20 cellular contexts compared by ENCODE assay signal in the genomic region with DNA sequence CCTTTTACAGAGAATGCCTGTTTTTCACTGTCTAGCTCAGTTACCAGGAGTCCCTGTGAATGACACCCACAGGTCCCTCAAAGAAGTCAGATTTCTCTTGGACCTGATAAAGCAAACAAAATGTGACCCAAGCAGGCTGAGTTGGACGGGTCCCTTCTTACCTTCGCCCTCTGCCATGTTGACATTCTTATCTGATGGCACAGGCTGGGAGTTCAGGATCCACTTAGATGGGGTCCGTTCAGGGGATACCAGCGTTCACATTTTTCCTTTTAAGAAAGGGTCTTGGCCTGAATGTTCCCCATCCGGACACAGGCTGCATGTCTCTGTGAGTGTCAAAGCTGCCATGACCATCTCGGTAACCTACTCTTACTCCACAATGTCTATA.
DNase-seq lines count a peak whose midpoint lies in the region; TF ChIP-seq lines count a peak whose summit lies in the region.
"Had no signal": no experiment of that assay in that cellular context is flagged by ENCODE, and none has a peak within 500 bp of the region (broad histone marks: within the 10 kb centered on the region; RNA-seq: fewer than 3 reads in every experiment).

No MANE protein-coding gene starts in this region.

- no peak overlapping the region for H2AFZ ChIP-seq in ACC112 (ENCODE audit: low read length, unreplicated experiment)
- H2AFZ ChIP-seq in PC-9, result no peak overlapping the region
- H2AFZ ChIP-seq in osteoblast (ENCODE audit: low read length), result no peak overlapping the region

- H3K79me2 ChIP-seq in ACC112 (ENCODE audit: control insufficient read depth, insufficient read depth, low read length, unreplicated experiment) (no peaks in the 10 kb centered on the region), PC-9 (ENCODE audit: low read depth) (peaks cover 37% of the 10 kb centered on the region), osteoblast (ENCODE audit: insufficient read depth, low read length) (no peaks in the 10 kb centered on the region)

- no peak for TF ChIP-seq CTCF in PC-9 (conservative IDR thresholded peaks at IDR 0.05)
- no peak for TF ChIP-seq CTCF in esophagus muscularis mucosa (IDR thresholded peaks at IDR 0.05)
- TF ChIP-seq CTCF in osteoblast (IDR thresholded peaks at IDR 0.05; ENCODE audit: extremely low read depth, low read depth, low read length), result no peak

- no peaks in the 10 kb centered on the region for H3K9me2 ChIP-seq in PC-9 (ENCODE audit: insufficient read depth)

- POLR2A ChIA-PET in PC-9 (lab: Charles Lee; ENCODE audit: unreplicated experiment), result no interaction called here

- no peak for TF ChIP-seq EP300 in esophagus muscularis mucosa (IDR thresholded peaks at IDR 0.05)

- no peaks in the 10 kb centered on the region for H4K20me1 ChIP-seq in PC-9 (ENCODE audit: insufficient read depth)
- no peaks in the 10 kb centered on the region for H4K20me1 ChIP-seq in osteoblast (ENCODE audit: insufficient read depth, low read length)

- TSS peak; percentile 75 for BruUV-seq in PC-9 (replicated peaks; lab: Mats Ljungman, UMichigan)

- DNase-seq in PC-9 (no peak), esophagus muscularis mucosa (ENCODE audit: extremely low spot score) (peak; percentile 50), osteoblast (ENCODE audit: insufficient read length, low spot score, missing footprints) (no peak), dermis blood vessel endothelial cell (no peak), hypothalamus (lab: John Stamatoyannopoulos, UW) (no peak), OCI-M2 (lab: John Stamatoyannopoulos, UW; ENCODE audit: unreplicated experiment) (no peak)
- DNase-seq in activated CD4-positive, alpha-beta T cell treated with anti-CD3 and anti-CD28 coated beads for 1 hour, result no peak
- DNase-seq: activated T-cell treated with anti-CD3 and anti-CD28 coated beads, Interleukin-2, amount 50 U/mL, for 48 hours; CD8-positive, alpha-beta memory T cell; cortex of kidney; glutamatergic neuron; H7; NCI-H1092 treated with DMSO at 0.1 percent for 48 hours; NCI-H2081; NCI-H524 treated with DMSO at 0.1 percent for 48 hours; psoas muscle; stimulated activated CD4-positive, alpha-beta T cell treated with anti-CD3 and anti-CD28 coated beads, Interleukin-12 subunit alpha, Interleukin-12 subunit beta, amount 100 ng/mL, for 4 hours; T-helper 9 cell; tibial artery had no signal

- peaks cover 58% of the 10 kb centered on the region for H3K4me1 ChIP-seq in ACC112 (ENCODE audit: control insufficient read depth, insufficient read depth, low read length, unreplicated experiment)
- peaks cover 70% of the 10 kb centered on the region for H3K4me1 ChIP-seq in PC-9 (replicated peaks; ENCODE audit: insufficient read depth)
- peaks cover 9 to 19% (median 14%) of the 10 kb centered on the region in 4 donors for H3K4me1 ChIP-seq in esophagus muscularis mucosa
- H3K4me1 ChIP-seq in osteoblast (ENCODE audit: insufficient read depth, low read length), result peaks cover 33% of the 10 kb centered on the region

- H3K4me2 ChIP-seq in PC-9 (peak overlapping the region; percentile 72), osteoblast (ENCODE audit: insufficient read depth, low read length) (peak overlapping the region; percentile 76)

- peak overlapping the region; percentile 99 for H3K27ac ChIP-seq in ACC112 (ENCODE audit: low read depth, low read length)
- H3K27ac ChIP-seq in PC-9, result peak overlapping the region; percentile 100
- no peak overlapping the region for H3K27ac ChIP-seq in esophagus muscularis mucosa (replicated peaks in 1 of 4)
- peak overlapping the region; percentile 99 for H3K27ac ChIP-seq in osteoblast (ENCODE audit: low read depth, low read length)

- 74% methylated on average over 6 of the region's 6 CpGs for WGBS in esophagus muscularis mucosa

- peaks cover 60% of the 10 kb centered on the region for H3F3A ChIP-seq in PC-9 (ENCODE audit: insufficient read depth, low read depth)

- H3K27me3 ChIP-seq in ACC112 (ENCODE audit: insufficient read depth, low read length), result no peaks in the 10 kb centered on the region
- no peaks in the 10 kb centered on the region for H3K27me3 ChIP-seq in PC-9 (ENCODE audit: insufficient read depth, low read depth)
- H3K27me3 ChIP-seq in esophagus muscularis mucosa, result no peaks in the 10 kb centered on the region
- H3K27me3 ChIP-seq in osteoblast (ENCODE audit: insufficient read depth, low read length), result no peaks in the 10 kb centered on the region
- H3K27me3 ChIP-seq: tibial artery had no signal

- H3K36me3 ChIP-seq in ACC112 (ENCODE audit: insufficient read depth, low read length) (peaks cover 19% of the 10 kb centered on the region), PC-9 (ENCODE audit: low read depth) (peaks cover 7% of the 10 kb centered on the region; the same call in 1 of the 2 replicates), esophagus muscularis mucosa (no peaks in the 10 kb centered on the region), osteoblast (ENCODE audit: insufficient read depth, low read length) (no peaks in the 10 kb centered on the region)
- H3K36me3 ChIP-seq: tibial artery had no signal

- CTCF ChIA-PET in PC-9 (lab: Charles Lee), result no interaction called here

- no peaks in the 10 kb centered on the region; the same call in 1 of the 2 replicates for H3K9me3 ChIP-seq in PC-9 (ENCODE audit: insufficient read depth, low read depth)
- no peaks in the 10 kb centered on the region for H3K9me3 ChIP-seq in esophagus muscularis mucosa
- H3K9me3 ChIP-seq in osteoblast (ENCODE audit: low read depth, low read length), result no peaks in the 10 kb centered on the region
- H3K9me3 ChIP-seq: psoas muscle, tibial artery had no signal

- TF ChIP-seq POLR2A in esophagus muscularis mucosa (IDR thresholded peaks at IDR 0.05; ENCODE audit: low read depth), result no peak

- H3K4me3 ChIP-seq in ACC112 (ENCODE audit: low read depth, low read length) (peak overlapping the region; percentile 23; the same call in 1 of the 2 replicates), PC-9 (peak overlapping the region; percentile 21; the same call in 1 of the 2 replicates), esophagus muscularis mucosa (no peak overlapping the region), osteoblast (ENCODE audit: insufficient read depth, low read length) (peak overlapping the region; percentile 21)
- H3K4me3 ChIP-seq: psoas muscle, tibial artery had no signal

- intact Hi-C loops in PC-9 (cut with micrococcal nuclease; ENCODE audit: unreplicated experiment) (loop anchor here (2.0 kb wide), 3 partner anchors 283 to 497 kb away; no protein-coding TSS in a partner anchor), esophagus muscularis mucosa (cut with DNase I) (no loop called here)

Comparison
In these comparisons a context has a peak if more than half of its experiments do, and no peak if none do; other contexts are left out.
1. H3K27ac ChIP-seq: peak in ACC112 (single experiment), PC-9 (single experiment) and osteoblast (single experiment); none in esophagus muscularis mucosa (0 of 4).
2. H3K4me3 ChIP-seq: peak in ACC112 (single experiment), PC-9 (single experiment) and osteoblast (single experiment); none in esophagus muscularis mucosa (0 of 4).